7 cellular contexts compared by ENCODE assay signal in the genomic region with DNA sequence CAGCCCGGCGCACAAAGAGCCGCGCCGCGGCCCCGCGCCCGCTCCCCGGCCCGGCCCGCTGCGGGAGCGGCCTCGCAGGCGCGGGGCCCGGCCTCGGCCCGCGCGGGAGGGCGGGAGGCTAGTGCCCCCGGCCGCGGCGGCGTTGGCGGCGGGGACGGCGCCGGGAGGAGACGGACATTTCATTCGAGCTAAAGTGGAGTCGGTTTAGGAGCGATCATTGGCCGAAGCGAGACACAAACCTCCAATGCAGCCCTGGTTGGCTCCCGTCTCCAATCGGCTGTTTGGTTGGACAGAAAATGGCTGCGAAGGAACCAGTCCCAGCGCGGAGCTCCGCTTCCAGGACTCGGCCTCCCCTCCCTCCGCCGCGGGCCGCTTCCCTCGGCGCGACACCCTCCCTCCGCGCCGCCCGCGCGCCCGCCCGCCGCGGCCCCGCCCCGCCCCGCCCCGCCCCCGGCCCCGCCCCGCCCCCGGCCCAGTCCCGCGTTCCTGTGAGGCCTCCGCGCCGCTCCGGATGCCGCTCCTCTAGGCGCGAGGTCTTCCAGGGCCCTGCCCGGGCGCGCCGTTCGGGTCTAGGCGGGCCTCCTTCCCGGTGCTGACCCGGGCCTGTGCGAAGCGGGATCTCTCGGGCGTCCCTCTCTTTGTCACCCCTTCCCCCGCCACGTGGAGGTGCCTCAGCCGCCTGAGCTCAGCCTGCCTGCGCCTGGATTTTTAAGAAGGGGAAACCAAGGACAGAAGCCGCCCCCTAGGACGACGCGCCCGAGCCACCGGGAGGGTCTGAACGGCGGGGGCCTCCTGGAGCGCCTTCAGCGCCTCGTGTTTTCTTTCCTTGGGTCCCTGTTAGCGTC. TPM values are rescaled to one million over a fixed set of nuclear protein-coding genes. Genes with fewer than 3 reads are reported as not detected.
DNase-seq lines count a peak whose midpoint lies in the region; ATAC-seq, FAIRE-seq and TF ChIP-seq lines count a peak whose summit lies in the region.

A gene (minus strand): TSS at position 309 of the 845 bp plus-strand sequence. CDS start 2,757 bp downstream, outside the sequence.

- ATAC-seq in GM18502 (IDR thresholded peaks at IDR 0.05; ENCODE audit: poor library complexity, unreplicated experiment) (peak; percentile 93), HG02970 (IDR thresholded peaks at IDR 0.05; ENCODE audit: low FRiP score, unreplicated experiment) (peak; percentile 92)

- DNase-seq in NCI-H1930 (lab: John Stamatoyannopoulos, UW) (peak; percentile 93 to 94), astrocyte (ENCODE audit: low read depth) (peak; percentile 98), hepatic stellate cell (ENCODE audit: low spot score) (peak; percentile 98), renal cortical epithelial cell (ENCODE audit: low read depth) (peak; percentile 95)
- DNase-seq in T-helper 2 cell treated with Interferon-gamma antibody and Interleukin-4, amounts not matched to agents 5 μg/mL and 100 μg/mL, for 36 hours (ENCODE audit: low spot score), result peak; percentile 93

- H4K20me1 ChIP-seq in astrocyte (ENCODE audit: insufficient read depth, low read length), result peaks cover 7% of the 10 kb centered on the region

- peaks cover 17% of the 10 kb centered on the region for H3K27me3 Mint-ChIP-seq in T-helper 2 cell treated with Interferon-gamma antibody and Interleukin-4, amounts not matched to agents 5 μg/mL and 100 μg/mL, for 36 hours (ENCODE audit: low read depth)
- H3K27me3 Mint-ChIP-seq in astrocyte (ENCODE audit: low read depth, unreplicated experiment), result peaks cover 5% of the 10 kb centered on the region

- peak within 1 kb of the TSS; percentile 89 for H3K27ac Mint-ChIP-seq in T-helper 2 cell treated with Interferon-gamma antibody and Interleukin-4, amounts not matched to agents 5 μg/mL and 100 μg/mL, for 36 hours
- H3K27ac Mint-ChIP-seq in astrocyte (ENCODE audit: unreplicated experiment), result peak within 1 kb of the TSS; percentile 78

- H3K4me3 Mint-ChIP-seq in T-helper 2 cell treated with Interferon-gamma antibody and Interleukin-4, amounts not matched to agents 5 μg/mL and 100 μg/mL, for 36 hours, result peak within 1 kb of the TSS; percentile 93
- H3K4me3 Mint-ChIP-seq in astrocyte (ENCODE audit: unreplicated experiment), result peak within 1 kb of the TSS; percentile 92

- no peak for TF ChIP-seq CTCF in astrocyte (IDR thresholded peaks at IDR 0.05; ENCODE audit: insufficient read depth, low read depth, low read length)

- no peak for FAIRE-seq in astrocyte (lab: Jason Lieb, UNC)

- H3K79me2 ChIP-seq in astrocyte (ENCODE audit: insufficient read depth, low read length), result peaks cover 41% of the 10 kb centered on the region

- H3K9me3 Mint-ChIP-seq in T-helper 2 cell treated with Interferon-gamma antibody and Interleukin-4, amounts not matched to agents 5 μg/mL and 100 μg/mL, for 36 hours, result no peaks in the 10 kb centered on the region
- no peaks in the 10 kb centered on the region for H3K9me3 Mint-ChIP-seq in astrocyte (ENCODE audit: unreplicated experiment)

- no peaks in the 10 kb centered on the region for H3K27me3 ChIP-seq in astrocyte (ENCODE audit: insufficient read depth, low read length)

- peaks cover 3% of the 10 kb centered on the region for H3K36me3 ChIP-seq in astrocyte (ENCODE audit: insufficient read depth, low read length)

- H3K27ac ChIP-seq in astrocyte (ENCODE audit: low read depth, low read length), result peak within 1 kb of the TSS; percentile 80

- H3K4me1 ChIP-seq in astrocyte (ENCODE audit: insufficient read depth, low read length), result peaks cover 24% of the 10 kb centered on the region

- H3K9me3 ChIP-seq in astrocyte (ENCODE audit: insufficient read depth, low read depth, low read length), result no peaks in the 10 kb centered on the region

- peaks cover 11% of the 10 kb centered on the region for H3K4me1 Mint-ChIP-seq in T-helper 2 cell treated with Interferon-gamma antibody and Interleukin-4, amounts not matched to agents 5 μg/mL and 100 μg/mL, for 36 hours (ENCODE audit: low read depth)
- H3K4me1 Mint-ChIP-seq in astrocyte (ENCODE audit: low read depth, unreplicated experiment), result peaks cover 13% of the 10 kb centered on the region

- H2AFZ ChIP-seq in astrocyte (ENCODE audit: low read depth, low read length), result peak within 1 kb of the TSS; percentile 68

- H3K36me3 Mint-ChIP-seq in T-helper 2 cell treated with Interferon-gamma antibody and Interleukin-4, amounts not matched to agents 5 μg/mL and 100 μg/mL, for 36 hours (ENCODE audit: low read depth), result no peaks in the 10 kb centered on the region
- H3K36me3 Mint-ChIP-seq in astrocyte (ENCODE audit: low read depth, unreplicated experiment), result no peaks in the 10 kb centered on the region

- peak within 1 kb of the TSS; percentile 86 for H3K9ac ChIP-seq in astrocyte (ENCODE audit: low read length)

- peak within 1 kb of the TSS; percentile 90 for H3K4me2 ChIP-seq in astrocyte (ENCODE audit: low read length)

- H3K4me3 ChIP-seq in astrocyte (ENCODE audit: insufficient read depth, low read depth, low read length), result peak within 1 kb of the TSS; percentile 85

RNA-seq across cellular contexts. Expression of the gene that starts here (rescaled TPM):
- 12.3 and 14.8 TPM in 2 replicates for total RNA-seq in astrocyte
- 22.5 and 23.6 TPM in 2 replicates for total RNA-seq in renal cortical epithelial cell

Comparison
In these comparisons a context has a peak if more than half of its experiments do, and no peak if none do; other contexts are left out.
1. Peak in every context shown above with its lines: DNase-seq, ATAC-seq, H3K4me3 ChIP-seq and H3K27ac ChIP-seq.